ENCODE assay signal across 1 cellular context in the genomic region with DNA sequence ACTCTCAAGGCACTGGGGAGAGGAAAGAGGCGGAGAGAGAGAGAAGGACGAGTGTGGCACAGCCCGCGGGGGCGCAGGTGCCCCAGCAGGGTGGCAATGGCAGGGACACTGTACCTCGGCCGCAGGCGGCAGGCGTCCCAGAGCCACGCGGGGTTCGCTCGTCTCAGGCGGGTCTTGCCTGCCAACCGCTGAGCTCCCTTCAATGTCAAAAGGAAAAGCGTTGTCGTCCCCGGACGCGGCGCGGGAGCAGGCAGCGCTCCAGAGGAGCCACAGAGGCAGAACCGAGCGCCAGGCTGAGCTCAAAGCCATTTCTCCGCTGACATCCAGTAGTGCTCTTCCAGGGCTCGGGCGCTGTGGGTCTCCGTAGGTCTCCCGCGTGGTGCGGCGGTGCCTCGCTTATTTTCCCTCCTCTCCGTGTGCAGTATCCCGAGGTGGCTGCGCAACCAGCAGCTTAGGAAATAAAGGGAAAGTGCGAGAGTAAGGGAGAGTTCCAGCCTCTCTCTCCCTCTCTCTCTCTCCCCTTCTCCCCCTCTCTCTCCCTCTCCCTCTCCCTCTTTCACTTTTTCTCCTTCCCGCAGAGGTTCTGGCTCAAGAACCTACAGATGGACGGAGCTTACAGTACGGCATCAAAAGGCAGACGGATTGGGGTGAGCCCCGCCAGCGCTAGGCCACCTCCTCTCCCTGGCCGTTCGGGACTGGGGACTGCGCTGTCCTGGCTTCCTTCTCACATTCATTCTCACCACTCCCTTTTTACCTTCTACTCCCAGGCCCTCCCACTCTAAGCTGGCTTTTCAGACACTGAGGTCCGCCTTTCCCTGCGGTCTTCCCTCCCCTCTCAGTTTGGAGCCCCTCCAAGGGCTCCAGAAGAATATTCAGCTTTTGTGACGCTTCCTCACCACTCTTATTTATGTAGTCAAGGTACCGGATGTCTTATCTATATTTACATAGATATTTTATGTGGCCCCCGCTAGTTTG.
TF ChIP-seq lines count a peak whose summit lies in the region.

TSS of gene LAMA4 (minus strand) at position 726 of the 975 bp plus-strand sequence. CDS start at position 309, 417 bp downstream.

TF ChIP-seq in WTC11, 78 proteins besides CTCF, POLR2A, EP300 and RAD21 (continued from another document):
- TF ChIP-seq ATF2 (CRISPR knock-in tag; IDR thresholded peaks at IDR 0.05; ENCODE audit: borderline replicate concordance, low read depth): no peak
- no peak for TF ChIP-seq GRHL2 (CRISPR knock-in tag; IDR thresholded peaks at IDR 0.05; ENCODE audit: insufficient replicate concordance, severe bottlenecking)
- TF ChIP-seq OVOL2 (CRISPR knock-in tag; IDR thresholded peaks at IDR 0.05; ENCODE audit: borderline replicate concordance): no peak
- TF ChIP-seq, protein P1, sequence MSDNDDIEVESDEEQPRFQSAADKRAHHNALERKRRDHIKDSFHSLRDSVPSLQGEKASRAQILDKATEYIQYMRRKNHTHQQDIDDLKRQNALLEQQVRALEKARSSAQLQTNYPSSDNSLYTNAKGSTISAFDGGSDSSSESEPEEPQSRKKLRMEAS (CRISPR knock-in tag; IDR thresholded peaks at IDR 0.05): peak; percentile 29; the same call in 1 of the 2 replicates
- TF ChIP-seq, protein P2, sequence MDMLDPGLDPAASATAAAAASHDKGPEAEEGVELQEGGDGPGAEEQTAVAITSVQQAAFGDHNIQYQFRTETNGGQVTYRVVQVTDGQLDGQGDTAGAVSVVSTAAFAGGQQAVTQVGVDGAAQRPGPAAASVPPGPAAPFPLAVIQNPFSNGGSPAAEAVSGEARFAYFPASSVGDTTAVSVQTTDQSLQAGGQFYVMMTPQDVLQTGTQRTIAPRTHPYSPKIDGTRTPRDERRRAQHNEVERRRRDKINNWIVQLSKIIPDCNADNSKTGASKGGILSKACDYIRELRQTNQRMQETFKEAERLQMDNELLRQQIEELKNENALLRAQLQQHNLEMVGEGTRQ (CRISPR knock-in tag; IDR thresholded peaks at IDR 0.05): no peak
- TF ChIP-seq, protein P3, sequence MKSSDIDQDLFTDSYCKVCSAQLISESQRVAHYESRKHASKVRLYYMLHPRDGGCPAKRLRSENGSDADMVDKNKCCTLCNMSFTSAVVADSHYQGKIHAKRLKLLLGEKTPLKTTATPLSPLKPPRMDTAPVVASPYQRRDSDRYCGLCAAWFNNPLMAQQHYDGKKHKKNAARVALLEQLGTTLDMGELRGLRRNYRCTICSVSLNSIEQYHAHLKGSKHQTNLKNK (CRISPR knock-in tag; IDR thresholded peaks at IDR 0.05): no peak
- 0 out of 2 replicates have a peak, but pooled peaks have one; percentile 76 for TF ChIP-seq KAT7 (CRISPR knock-in tag; IDR thresholded peaks at IDR 0.05; ENCODE audit: borderline replicate concordance)
- TF ChIP-seq, protein P4, sequence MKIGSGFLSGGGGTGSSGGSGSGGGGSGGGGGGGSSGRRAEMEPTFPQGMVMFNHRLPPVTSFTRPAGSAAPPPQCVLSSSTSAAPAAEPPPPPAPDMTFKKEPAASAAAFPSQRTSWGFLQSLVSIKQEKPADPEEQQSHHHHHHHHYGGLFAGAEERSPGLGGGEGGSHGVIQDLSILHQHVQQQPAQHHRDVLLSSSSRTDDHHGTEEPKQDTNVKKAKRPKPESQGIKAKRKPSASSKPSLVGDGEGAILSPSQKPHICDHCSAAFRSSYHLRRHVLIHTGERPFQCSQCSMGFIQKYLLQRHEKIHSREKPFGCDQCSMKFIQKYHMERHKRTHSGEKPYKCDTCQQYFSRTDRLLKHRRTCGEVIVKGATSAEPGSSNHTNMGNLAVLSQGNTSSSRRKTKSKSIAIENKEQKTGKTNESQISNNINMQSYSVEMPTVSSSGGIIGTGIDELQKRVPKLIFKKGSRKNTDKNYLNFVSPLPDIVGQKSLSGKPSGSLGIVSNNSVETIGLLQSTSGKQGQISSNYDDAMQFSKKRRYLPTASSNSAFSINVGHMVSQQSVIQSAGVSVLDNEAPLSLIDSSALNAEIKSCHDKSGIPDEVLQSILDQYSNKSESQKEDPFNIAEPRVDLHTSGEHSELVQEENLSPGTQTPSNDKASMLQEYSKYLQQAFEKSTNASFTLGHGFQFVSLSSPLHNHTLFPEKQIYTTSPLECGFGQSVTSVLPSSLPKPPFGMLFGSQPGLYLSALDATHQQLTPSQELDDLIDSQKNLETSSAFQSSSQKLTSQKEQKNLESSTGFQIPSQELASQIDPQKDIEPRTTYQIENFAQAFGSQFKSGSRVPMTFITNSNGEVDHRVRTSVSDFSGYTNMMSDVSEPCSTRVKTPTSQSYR (CRISPR knock-in tag; IDR thresholded peaks at IDR 0.05): no peak
- no peak for TF ChIP-seq ATF6 (CRISPR knock-in tag; IDR thresholded peaks at IDR 0.05)
- TF ChIP-seq ZNF671 (CRISPR knock-in tag; IDR thresholded peaks at IDR 0.05): no peak
- no peak for TF ChIP-seq HMGA2 (CRISPR knock-in tag; IDR thresholded peaks at IDR 0.05)
- TF ChIP-seq SP1 (CRISPR knock-in tag; conservative IDR thresholded peaks at IDR 0.05): 0 out of 2 replicates have a peak, but pooled peaks have one; percentile 32
- no peak for TF ChIP-seq ZNF425 (CRISPR knock-in tag; conservative IDR thresholded peaks at IDR 0.05)
- TF ChIP-seq RORB (CRISPR knock-in tag; IDR thresholded peaks at IDR 0.05): no peak
- no peak for TF ChIP-seq MXD4 (CRISPR knock-in tag; IDR thresholded peaks at IDR 0.05; ENCODE audit: borderline replicate concordance)
- TF ChIP-seq ZNF138 (CRISPR knock-in tag; conservative IDR thresholded peaks at IDR 0.05): 0 out of 2 replicates have a peak, but pooled peaks have one; percentile 42
- peak; percentile 64 for TF ChIP-seq FOXP1 (CRISPR knock-in tag; IDR thresholded peaks at IDR 0.05; ENCODE audit: borderline replicate concordance)
- TF ChIP-seq ZNF121 (CRISPR knock-in tag; IDR thresholded peaks at IDR 0.05): no peak
